Comparison of ENCODE assay signal across 10 cellular contexts in the genomic region with DNA sequence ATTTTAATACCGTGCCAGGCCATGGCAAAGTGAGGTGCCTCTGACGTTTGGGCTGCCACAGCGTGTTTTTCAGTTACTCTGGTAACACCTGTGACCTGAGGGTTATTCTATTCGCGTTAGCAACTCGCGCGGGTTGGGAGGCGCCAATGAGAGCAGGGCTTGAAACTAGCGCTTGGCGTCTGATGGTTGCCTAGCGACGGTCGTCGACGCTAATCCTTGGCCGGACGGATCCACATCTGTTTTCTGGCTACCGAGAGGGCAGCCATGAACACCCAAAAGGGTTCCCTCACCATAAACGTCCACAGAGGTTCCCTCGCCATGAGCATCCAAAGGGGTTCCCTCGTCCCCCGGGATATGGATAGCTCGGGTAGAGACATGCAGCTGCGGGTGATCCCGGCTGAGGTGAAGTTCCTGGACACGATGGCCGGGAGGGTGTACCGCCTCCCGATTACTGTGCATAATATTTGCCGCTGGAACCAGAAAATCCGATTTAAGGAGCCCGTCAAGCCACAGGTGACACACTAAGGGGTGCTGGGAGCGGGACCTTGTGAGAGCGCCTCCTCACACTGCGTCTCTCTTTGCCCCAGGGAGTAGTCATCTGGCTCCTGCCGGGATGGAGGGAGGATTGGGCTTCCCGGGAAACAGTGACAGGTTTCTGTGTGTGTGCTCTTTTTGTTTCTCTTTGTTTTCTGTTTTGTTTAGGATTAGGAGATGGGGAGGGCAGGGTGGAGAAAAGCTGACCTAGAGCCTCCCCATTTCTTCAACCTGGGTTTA. TPM values are rescaled to one million over a fixed set of nuclear protein-coding genes. Genes with fewer than 3 reads are reported as not detected.
DNase-seq lines count a peak whose midpoint lies in the region; ATAC-seq lines count a peak whose summit lies in the region.
"Had no signal": no experiment of that assay in that cellular context is flagged by ENCODE, and none has a peak within 500 bp of the region (broad histone marks: within the 10 kb centered on the region; RNA-seq: fewer than 3 reads in every experiment).

A gene with protein sequence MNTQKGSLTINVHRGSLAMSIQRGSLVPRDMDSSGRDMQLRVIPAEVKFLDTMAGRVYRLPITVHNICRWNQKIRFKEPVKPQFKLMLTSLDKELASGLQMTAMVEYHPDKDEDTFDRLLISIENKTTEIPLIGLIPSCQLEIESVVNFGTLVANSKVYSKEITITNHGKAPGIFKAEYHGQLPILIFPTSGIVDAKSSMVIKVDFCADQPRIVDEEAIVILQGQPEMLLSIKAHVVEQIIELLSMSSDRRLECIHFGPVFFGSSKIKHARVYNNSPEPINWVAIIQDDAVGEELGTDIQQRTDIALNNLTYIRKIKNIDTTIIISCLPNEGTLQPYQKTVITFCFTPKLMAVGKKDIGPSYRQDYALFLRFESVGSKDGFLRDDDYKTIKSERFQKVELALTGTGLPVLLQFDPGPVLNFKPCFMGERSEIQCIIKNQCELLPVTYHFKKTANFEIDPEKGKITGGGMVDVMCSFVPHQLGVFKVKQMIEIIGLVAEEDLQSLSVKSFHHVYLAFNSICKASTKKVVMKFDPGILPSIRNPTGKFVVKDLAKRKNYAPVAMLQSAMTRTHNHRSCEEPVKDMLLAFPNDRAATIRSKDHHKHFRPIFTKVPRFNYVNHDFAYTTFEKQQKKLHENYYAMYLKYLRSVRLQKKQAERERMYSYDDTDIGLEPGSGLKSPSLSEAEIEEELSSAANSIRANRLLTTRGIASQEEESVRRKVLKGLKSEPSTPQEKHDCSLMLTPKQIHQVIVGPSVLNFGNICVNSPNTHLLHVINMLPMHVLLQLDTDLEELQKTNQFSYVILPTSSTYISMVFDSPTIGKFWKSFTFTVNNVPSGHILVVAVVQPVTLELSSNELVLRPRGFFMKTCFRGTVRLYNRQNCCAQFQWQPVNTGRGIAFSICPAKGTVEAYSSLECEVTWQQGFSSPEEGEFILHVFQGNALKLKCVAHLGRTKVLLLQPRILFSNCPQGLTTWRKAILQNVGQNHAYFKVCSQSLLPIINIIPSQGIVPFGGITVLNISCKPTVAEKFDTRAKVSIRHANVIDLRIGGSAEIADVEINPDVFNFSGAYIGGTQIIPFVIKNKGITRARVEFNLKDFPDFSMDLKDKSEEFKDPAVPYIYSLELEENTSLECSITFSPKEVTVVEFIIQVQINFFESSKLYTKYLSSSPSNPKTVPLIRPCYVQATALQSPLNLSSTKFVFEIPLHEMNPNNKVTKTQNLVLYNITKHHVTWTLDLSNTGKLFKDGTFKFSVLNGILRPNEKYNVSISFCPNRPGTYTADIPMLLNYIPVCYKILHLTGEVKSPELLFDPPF (N-terminal part only) (plus strand): TSS at position 199 of the 774 bp plus-strand sequence. CDS start 66 bp downstream, at position 265.

- no peak within 1 kb of the TSS for H3K27ac ChIP-seq in trophoblast cell (ENCODE audit: low read depth, low read length)
- H3K27ac ChIP-seq: HL-60 had no signal

- H4K8ac ChIP-seq in trophoblast cell (ENCODE audit: low read depth, low read length), result no peak within 1 kb of the TSS

- peak within 1 kb of the TSS; percentile 74 for H3K4me3 ChIP-seq in trophoblast cell (ENCODE audit: low read depth, low read length)

- WGBS in trophoblast cell (ENCODE audit: extremely low coverage, insufficient coverage, insufficient read length), result no CpG with 5 or more reads among the region's 38 CpGs

- peak within 1 kb of the TSS; percentile 63 for H2AFZ ChIP-seq in trophoblast cell (ENCODE audit: insufficient read depth, low read length, poor library complexity)

- H2BK5ac ChIP-seq in trophoblast cell (ENCODE audit: low read depth, low read length, poor library complexity), result no peak within 1 kb of the TSS

- H3K79me1 ChIP-seq in trophoblast cell (ENCODE audit: low read length), result no peaks in the 10 kb centered on the region

- H3K4me2 ChIP-seq in trophoblast cell (ENCODE audit: low read length), result peak within 1 kb of the TSS; percentile 71

- ATAC-seq in left cardiac atrium (peak; percentile 27 to 34), GM18907 (IDR thresholded peaks at IDR 0.05; ENCODE audit: unreplicated experiment) (no peak), GM21381 (IDR thresholded peaks at IDR 0.05; ENCODE audit: unreplicated experiment) (no peak)

- H2AK5ac ChIP-seq in trophoblast cell (ENCODE audit: low read length), result no peak within 1 kb of the TSS

- no peak within 1 kb of the TSS for H4K91ac ChIP-seq in trophoblast cell (ENCODE audit: low read depth, low read length)

- no peaks in the 10 kb centered on the region for H3K27me3 ChIP-seq in trophoblast cell (ENCODE audit: insufficient read depth, low read length)

- peaks cover 0 to 2% of the 10 kb centered on the region in 2 experiments for H3K4me1 ChIP-seq in trophoblast cell (ENCODE audit: control insufficient read depth in 1 of 2, insufficient read depth in 2 of 2, low read length in 2 of 2)

- no peak within 1 kb of the TSS for H3K14ac ChIP-seq in trophoblast cell (ENCODE audit: low read length)

- no peak within 1 kb of the TSS for H4K12ac ChIP-seq in trophoblast cell (ENCODE audit: low read depth, low read length)

- no peak within 1 kb of the TSS for H3K9ac ChIP-seq in trophoblast cell (ENCODE audit: low read length)

- H3K36me3 ChIP-seq in trophoblast cell (ENCODE audit: control insufficient read depth in 1 of 2, insufficient read depth in 2 of 2, low read length in 2 of 2), result no peaks in the 10 kb centered on the region

- intact Hi-C loops in left cardiac atrium (cut with DNase I), result no loop called here

- no peak within 1 kb of the TSS for H2BK120ac ChIP-seq in trophoblast cell (ENCODE audit: insufficient read depth, low read length, poor library complexity)

- H3K4ac ChIP-seq in trophoblast cell (ENCODE audit: low read depth, low read length), result no peak within 1 kb of the TSS

- peak; percentile 2 for DNase-seq in ELR (ENCODE audit: low read depth)
- peak; percentile 4 for DNase-seq in NCI-H748 treated with DMSO at 0.1 percent for 48 hours (lab: John Stamatoyannopoulos, UW)
- peak; percentile 28 for DNase-seq in left cardiac atrium
- DNase-seq in trophoblast cell, result peak; percentile 0 to 31
- DNase-seq in NCI-H187 (lab: John Stamatoyannopoulos, UW), result no peak
- DNase-seq in activated T-cell treated with anti-CD3 and anti-CD28 coated beads, Interleukin-2, amount 50 U/mL, for 48 hours, result no peak
- DNase-seq: activated CD4-positive, CD25-positive, alpha-beta regulatory T cell treated with anti-CD3 and anti-CD28 coated beads, Interleukin-2, amount 50 U/mL, for 72 hours had no signal

- H3K18ac ChIP-seq in trophoblast cell (ENCODE audit: low read length), result no peak within 1 kb of the TSS

- H2BK12ac ChIP-seq in trophoblast cell (ENCODE audit: low read length), result no peak within 1 kb of the TSS

- H3K23ac ChIP-seq in trophoblast cell (ENCODE audit: low read length), result no peak within 1 kb of the TSS

- no peaks in the 10 kb centered on the region for H3K79me2 ChIP-seq in trophoblast cell (ENCODE audit: control insufficient read depth, insufficient read depth, low read length, poor library complexity)

- no peaks in the 10 kb centered on the region for H3K9me3 ChIP-seq in trophoblast cell (ENCODE audit: insufficient read depth, low read depth, low read length)

RNA-seq across cellular contexts. Expression of the gene that starts here (rescaled TPM):
- total RNA-seq in left cardiac atrium, result not detected
- 0.11 and 0.19 TPM in 2 replicates for polyA plus RNA-seq in trophoblast cell (2013)

Comparison
In these comparisons a context has a peak if more than half of its experiments do, and no peak if none do; other contexts are left out.
1. Peak in DNase-seq and ATAC-seq in left cardiac atrium; RNA of the gene not detected or under 1 TPM.
2. DNase-seq: peak in ELR (single experiment), NCI-H748 treated with DMSO at 0.1 percent for 48 hours (single experiment) and trophoblast cell (2 of 2); none in NCI-H187 (0 of 2) and activated T-cell treated with anti-CD3 and anti-CD28 coated beads, Interleukin-2, amount 50 U/mL, for 48 hours (0 of 2).